Comparison of ENCODE assay signal across 9 cellular contexts in genomic region chr18:11996190-11996754, GRCh38. TPM values are rescaled to one million over a fixed set of nuclear protein-coding genes. Genes with fewer than 3 reads are reported as not detected.
DNase-seq lines count a peak whose midpoint lies in the region; ATAC-seq, FAIRE-seq and TF ChIP-seq lines count a peak whose summit lies in the region.
"Had no signal": no experiment of that assay in that cellular context is flagged by ENCODE, and none has a peak within 500 bp of the region (broad histone marks: within the 10 kb centered on the region; RNA-seq: fewer than 3 reads in every experiment).

No MANE protein-coding gene starts in this region.

- H3K9me3 Mint-ChIP-seq in GM23338: no peaks in the 10 kb centered on the region
- H3K9me3 Mint-ChIP-seq in CD4-positive, alpha-beta T cell: no peaks in the 10 kb centered on the region
- H3K9me3 Mint-ChIP-seq: CD4-positive, CD25-positive, alpha-beta regulatory T cell had no signal

- SMC1A ChIA-PET in GM12878 (lab: Charles Lee; ENCODE audit: uncharacterized antibody, unreplicated experiment): interaction anchor here (0.7 to 4.6 kb wide), 4 partner anchors 42 to 263 kb away, joined by 3 to 46 read pairs (median 4); no protein-coding TSS in a partner anchor

- H2AFZ ChIP-seq in GM23338 (no peak overlapping the region), GM12878 (ENCODE audit: control insufficient read depth, low read depth, low read length) (peak overlapping the region; percentile 88; the same call in 1 of the 2 replicates), mesenchymal stem cell (ENCODE audit: low read depth, low read length) (no peak overlapping the region)

- H3K9me2 ChIP-seq in GM23338 (ENCODE audit: insufficient read depth): no peaks in the 10 kb centered on the region

- H3K4me1 Mint-ChIP-seq in GM23338: peaks cover 35% of the 10 kb centered on the region
- H3K4me1 Mint-ChIP-seq in CD4-positive, alpha-beta T cell (ENCODE audit: low read depth): peaks cover 10% of the 10 kb centered on the region

- no peak for TF ChIP-seq CTCF in GM23338 (conservative IDR thresholded peaks at IDR 0.05; ENCODE audit: low read depth in 2 of 2)
- TF ChIP-seq CTCF in GM12878 (IDR thresholded peaks at IDR 0.05 in 2 of 3, conservative IDR thresholded peaks at IDR 0.05 in 1 of 3; ENCODE audit: control insufficient read depth in 2 of 3, extremely low read depth in 1 of 3, insufficient read depth in 1 of 3, low read depth in 3 of 3, low read length in 3 of 3): no peak
- TF ChIP-seq CTCF in stomach (IDR thresholded peaks at IDR 0.05): no peak
- TF ChIP-seq CTCF in CD4-positive, alpha-beta T cell (IDR thresholded peaks at IDR 0.05): no peak

- TF ChIP-seq POLR2A in GM12878 (IDR thresholded peaks at IDR 0.05; ENCODE audit: low read depth, low read length) (no peak), stomach (IDR thresholded peaks at IDR 0.05) (no peak)

- H3K18ac ChIP-seq in mesenchymal stem cell (ENCODE audit: low read depth in 1 of 2, low read length in 2 of 2): no peak overlapping the region

- H3K9me3 ChIP-seq in GM12878 (replicated peaks; ENCODE audit: control insufficient read depth, insufficient read depth, low read length): no peaks in the 10 kb centered on the region
- H3K9me3 ChIP-seq in mesenchymal stem cell (ENCODE audit: control insufficient read depth, low read length): no peaks in the 10 kb centered on the region
- no peaks in the 10 kb centered on the region for H3K9me3 ChIP-seq in stomach
- no peaks in the 10 kb centered on the region for H3K9me3 ChIP-seq in CD4-positive, alpha-beta T cell (ENCODE audit: control insufficient read depth, low read length)

- TF ChIP-seq RAD21 in GM12878 (IDR thresholded peaks at IDR 0.05; ENCODE audit: insufficient read depth, low read depth, low read length): no peak

- no peaks in the 10 kb centered on the region for H3F3A ChIP-seq in GM23338 (replicated peaks; ENCODE audit: low read depth)

- peak overlapping the region; percentile 24 for H2BK5ac ChIP-seq in mesenchymal stem cell (ENCODE audit: low read depth, low read length, poor library complexity, severe bottlenecking)

- H2BK120ac ChIP-seq in mesenchymal stem cell (ENCODE audit: low read depth, low read length): no peak overlapping the region

- H3K4me2 ChIP-seq in GM23338 (peak overlapping the region; percentile 70), GM12878 (ENCODE audit: control insufficient read depth, insufficient read depth) (no peak overlapping the region), mesenchymal stem cell (ENCODE audit: low read length, poor library complexity, severe bottlenecking) (peak overlapping the region; percentile 13)

- ATAC-seq in GM23338 (no peak), GM12878 (no peak)
- ATAC-seq in CD4-positive, alpha-beta T cell (ENCODE audit: poor library complexity): no peak

- H3K4me1 ChIP-seq in GM23338 (ENCODE audit: insufficient read depth): peaks cover 15% of the 10 kb centered on the region
- H3K4me1 ChIP-seq in GM12878 (ENCODE audit: control insufficient read depth, insufficient read depth, low read length): peaks cover 8% of the 10 kb centered on the region
- H3K4me1 ChIP-seq in mesenchymal stem cell (ENCODE audit: control insufficient read depth, insufficient read depth, low read depth, low read length): peaks cover 45% of the 10 kb centered on the region
- peaks cover 38 to 77% (median 66%) of the 10 kb centered on the region in 4 donors for H3K4me1 ChIP-seq in stomach

- H4K91ac ChIP-seq in mesenchymal stem cell (ENCODE audit: low read length): no peak overlapping the region

- H3K79me2 ChIP-seq in GM23338 (replicated peaks; ENCODE audit: insufficient read depth): peaks cover 66% of the 10 kb centered on the region
- no peaks in the 10 kb centered on the region for H3K79me2 ChIP-seq in GM12878 (ENCODE audit: control insufficient read depth, insufficient read depth, low read length)

- H3K14ac ChIP-seq in mesenchymal stem cell (ENCODE audit: low read length in 2 of 2): no peak overlapping the region

- no peak overlapping the region for H2BK15ac ChIP-seq in mesenchymal stem cell (ENCODE audit: low read depth, poor library complexity, severe bottlenecking)

- H4K20me1 ChIP-seq in GM23338 (replicated peaks; ENCODE audit: insufficient read depth) (peaks cover 27% of the 10 kb centered on the region), GM12878 (ENCODE audit: control insufficient read depth, insufficient read depth) (no peaks in the 10 kb centered on the region)

- in situ Hi-C loops in GM12878 (cut with MboI): loop anchor here (5.0 kb wide), 1 partner anchor 64 kb away; no protein-coding TSS in a partner anchor

- peaks cover 13% of the 10 kb centered on the region; the same call in 1 of the 2 replicates for H3K36me3 ChIP-seq in GM23338 (ENCODE audit: insufficient read depth)
- no peaks in the 10 kb centered on the region for H3K36me3 ChIP-seq in GM12878 (ENCODE audit: control insufficient read depth in 2 of 2, insufficient read depth in 2 of 2, low read length in 1 of 2)
- peaks cover 19 to 21% of the 10 kb centered on the region in 2 experiments for H3K36me3 ChIP-seq in mesenchymal stem cell (ENCODE audit: control insufficient read depth in 1 of 2, insufficient read depth in 2 of 2, low read depth in 1 of 2, low read length in 2 of 2)
- H3K36me3 ChIP-seq in stomach: peaks cover 0 to 22% (median 15%) of the 10 kb centered on the region in 4 donors

- POLR2A ChIA-PET in GM12878 (lab: Charles Lee): no interaction called here
- POLR2A ChIA-PET in CD4-positive, alpha-beta T cell (lab: Charles Lee): interaction anchor here (0.7 to 1.9 kb wide), 5 partner anchors 15 to 146 kb away, joined by 3 to 12 read pairs (median 7); partner anchors contain the start of genes CHMP1B and IMPA2

- peak overlapping the region; percentile 64; the same call in 1 of the 2 replicates for H3K27ac Mint-ChIP-seq in GM23338
- H3K27ac Mint-ChIP-seq in CD4-positive, alpha-beta T cell: no peak overlapping the region

- H3K4me3 Mint-ChIP-seq in GM23338: no peak overlapping the region
- H3K4me3 Mint-ChIP-seq in CD4-positive, alpha-beta T cell: no peak overlapping the region

- peaks cover 25% of the 10 kb centered on the region for H3K79me1 ChIP-seq in mesenchymal stem cell (replicated peaks; ENCODE audit: low read length, poor library complexity, severe bottlenecking)

- peak overlapping the region; percentile 88; the same call in 1 of the 2 replicates for H3K27ac ChIP-seq in GM23338 (ENCODE audit: low read depth)
- H3K27ac ChIP-seq in GM12878 (ENCODE audit: control insufficient read depth, insufficient read depth): no peak overlapping the region
- peak overlapping the region; percentile 73 for H3K27ac ChIP-seq in mesenchymal stem cell (ENCODE audit: low read length, poor library complexity, severe bottlenecking)
- peak overlapping the region; percentile 53 to 88 (median 81) for H3K27ac ChIP-seq in stomach
- no peak overlapping the region for H3K27ac ChIP-seq in CD4-positive, alpha-beta T cell (ENCODE audit: low read depth, low read length)

- peaks cover 11% of the 10 kb centered on the region for H3K27me3 Mint-ChIP-seq in GM23338 (ENCODE audit: insufficient read depth, low read depth, poor library complexity)
- no peaks in the 10 kb centered on the region for H3K27me3 Mint-ChIP-seq in CD4-positive, alpha-beta T cell
- H3K27me3 Mint-ChIP-seq: CD4-positive, CD25-positive, alpha-beta regulatory T cell had no signal

- intact Hi-C loops in GM12878 (cut with micrococcal nuclease; ENCODE audit: unreplicated experiment): no loop called here
- intact Hi-C loops in stomach (cut with DNase I; ENCODE audit: low total_unique reads): no loop called here
- intact Hi-C loops in CD4-positive, alpha-beta T cell (cut with DNase I, micrococcal nuclease): no loop called here

- peak overlapping the region; percentile 92 for H2AK5ac ChIP-seq in mesenchymal stem cell (ENCODE audit: low read length, severe bottlenecking)

- peak overlapping the region in 1 of 2 experiments; percentile 38 for H2BK12ac ChIP-seq in mesenchymal stem cell (ENCODE audit: low read length in 2 of 2)

- H3K27me3 ChIP-seq in GM23338 (ENCODE audit: insufficient read depth): no peaks in the 10 kb centered on the region
- H3K27me3 ChIP-seq in GM12878 (replicated peaks in 1 of 2; ENCODE audit: control insufficient read depth in 2 of 2, insufficient read depth in 2 of 2, low read length in 1 of 2): no peaks in the 10 kb centered on the region
- no peaks in the 10 kb centered on the region for H3K27me3 ChIP-seq in mesenchymal stem cell (ENCODE audit: control insufficient read depth in 1 of 2, insufficient read depth in 1 of 2, low read length in 2 of 2)
- H3K27me3 ChIP-seq in stomach: no peaks in the 10 kb centered on the region
- no peaks in the 10 kb centered on the region for H3K27me3 ChIP-seq in CD4-positive, alpha-beta T cell (ENCODE audit: control insufficient read depth, insufficient read depth, low read length)

- no TSS peak for BruUV-seq in GM12878 (replicated peaks; lab: Mats Ljungman, UMichigan)

- FAIRE-seq in GM12878 (lab: Jason Lieb, UNC): no peak

- H3K4ac ChIP-seq in mesenchymal stem cell (ENCODE audit: low read depth in 1 of 2, low read length in 2 of 2): peak overlapping the region in 1 of 2 experiments; percentile 47

- WGBS in GM12878 (ENCODE audit: insufficient coverage, insufficient replicate concordance, low lambda C conversion rate, missing lambda C conversion rate): 77% methylated on average over 9 of the region's 9 CpGs
- WGBS in mesenchymal stem cell: 83% methylated on average over 9 of the region's 9 CpGs
- 83 to 91% (median 87%) methylated on average over 8 to 9 of the region's 9 CpGs for WGBS in stomach, 5 donors

- H3K4me3 ChIP-seq in GM23338 (no peak overlapping the region), GM12878 (no peak overlapping the region), mesenchymal stem cell (ENCODE audit: insufficient read depth in 1 of 2, low read depth in 1 of 2, low read length in 2 of 2) (no peak overlapping the region), stomach (no peak overlapping the region)

- H3K9ac ChIP-seq in GM12878 (ENCODE audit: control insufficient read depth, insufficient read depth, low read length) (no peak overlapping the region), mesenchymal stem cell (ENCODE audit: low read length) (peak overlapping the region; percentile 67)

- H3K23ac ChIP-seq in mesenchymal stem cell (ENCODE audit: low read length in 2 of 2): no peak overlapping the region

- no peak for DNase-seq in GM23338 (ENCODE audit: low spot score)
- no peak for DNase-seq in GM12878 (ENCODE audit: low read depth, low spot score)
- DNase-seq in mesenchymal stem cell: no peak
- DNase-seq in stomach: peak; percentile 21
- DNase-seq in stimulated activated CD8-positive, alpha-beta memory T cell treated with anti-CD3 and anti-CD28 coated beads, Interleukin-4, amount 100 ng/mL, for 48 hours: no peak
- DNase-seq in inferior parietal cortex (ENCODE audit: extremely low spot score): no peak
- no peak for DNase-seq in CD4-positive, alpha-beta T cell
- DNase-seq: NCI-H1105 had no signal

- CTCF ChIA-PET in GM12878 (lab: Yijun Ruan, JAX): interaction anchor here (0.8 to 7.7 kb wide), 14 partner anchors 7 to 341 kb away, joined by 3 to 122 read pairs (median 6); no protein-coding TSS in a partner anchor
- CTCF ChIA-PET in CD4-positive, alpha-beta T cell (lab: Charles Lee): interaction anchor here (0.8 to 4.7 kb wide), 9 partner anchors 13 to 1436 kb away, joined by 3 to 79 read pairs (median 4); no protein-coding TSS in a partner anchor

- TF ChIP-seq EP300 in GM12878 (IDR thresholded peaks at IDR 0.05; ENCODE audit: borderline replicate concordance in 1 of 2, control insufficient read depth in 1 of 2, low read depth in 2 of 2, low read length in 2 of 2) (no peak), stomach (IDR thresholded peaks at IDR 0.05) (no peak)

- H4K8ac ChIP-seq in mesenchymal stem cell (ENCODE audit: low read length): peak overlapping the region; percentile 59

- H3K36me3 Mint-ChIP-seq in GM23338 (ENCODE audit: low read depth): peaks cover 29% of the 10 kb centered on the region
- no peaks in the 10 kb centered on the region for H3K36me3 Mint-ChIP-seq in CD4-positive, alpha-beta T cell (ENCODE audit: low read depth)

- RAD21 ChIA-PET in GM12878 (lab: Charles Lee; ENCODE audit: unreplicated experiment): interaction anchor here (0.8 to 4.6 kb wide), 4 partner anchors 58 to 340 kb away, joined by 4 to 40 read pairs (median 8); no protein-coding TSS in a partner anchor

RNA-seq across cellular contexts. Expression of gene IMPA2, which starts 15.0 kb away (rescaled TPM):
- total RNA-seq in GM23338 (2014; rRNA removed; shearing (Covaris generic)): 91.8 and 122 TPM in 2 replicates
- polyA plus RNA-seq in GM23338 (2016; fragmentation: Nextera tagmentation; extraction: Ambion mirVana) (45.0 and 50.4 TPM in 2 replicates), GM12878 (2011; rRNA removed) (0.24 and 0.33 TPM in 2 replicates), GM12878 (2014; fragmentation: Illumina TruSeq; extraction: Trizol) (4.7 and 10.2 TPM in 2 replicates), GM12878 (2014; fragmentation: Nextera tagmentation; extraction: Ambion mirVana) (1 to 10 TPM; 1.3 to 2.3 TPM), GM12878 (2014; rRNA removed) (11.6 and 12.5 TPM in 2 replicates), GM12878 (2016; fragmentation: Nextera tagmentation; extraction: Ambion mirVana) (10 to 100 TPM; 12.1 to 13.6 TPM), stomach (10 to 100 TPM; 61.0 to 79.9 (median 64.5) TPM)
- total RNA-seq in GM12878 (2013; cell fraction: nucleolus; rRNA removed): 0.44 TPM in 1 of 2 replicates, not detected in the other
- total RNA-seq in GM12878 (2014; rRNA removed) (15.3 and 21.0 TPM in 2 replicates), GM12878 (2014; rRNA removed; fragmentation: Illumina TruSeq; extraction: Trizol) (10.7 and 12.3 TPM in 2 replicates), GM12878 (2021) (15.1 and 16.3 TPM in 2 replicates), stomach (100 to 1,000 TPM in 3 of 5 donors, 10 to 100 TPM in 2; 75.2 to 263 (median 138) TPM)
- polyA plus RNA-seq in GM12878 (2011; ENCODE audit: low read depth): 6.7 TPM
- polyA plus RNA-seq in GM12878 (2011; cell fraction: cytosol; rRNA removed): 0.23 and 0.42 TPM in 2 replicates
- polyA plus RNA-seq in GM12878 (2011; cell fraction: nucleus; rRNA removed): 0.60 and 0.72 TPM in 2 replicates
- 10.5 and 11.5 TPM in 2 replicates for polyA plus RNA-seq in GM12878 (2012)
- 0.77 TPM in 1 of 2 replicates, not detected in the other for polyA minus RNA-seq in GM12878 (2011; rRNA and poly(A)+ RNA removed)
- 2.0 TPM in 1 of 2 replicates, not detected in the other for polyA minus RNA-seq in GM12878 (2011; cell fraction: cytosol; rRNA and poly(A)+ RNA removed)
- polyA minus RNA-seq in GM12878 (2011; cell fraction: nucleus; rRNA and poly(A)+ RNA removed): 0.86 TPM in 1 of 2 replicates, not detected in the other
- 12.3 TPM for polyA plus RNA-seq in mesenchymal stem cell (2013, experiment 1 of 2)
- polyA plus RNA-seq in mesenchymal stem cell (2013, experiment 2 of 2): 12.2 TPM
- total RNA-seq in CD4-positive, alpha-beta T cell: 1 to 10 TPM; 1.7 to 2.5 TPM

Comparison
In these comparisons a context has a peak if more than half of its experiments do, and no peak if none do; other contexts are left out.
1. H3K27ac ChIP-seq: peak in GM23338 (single experiment), mesenchymal stem cell (single experiment) and stomach (5 of 5); none in GM12878 (single experiment) and CD4-positive, alpha-beta T cell (single experiment).